Comparison of ENCODE assay signal across 8 cellular contexts in the genomic region with DNA sequence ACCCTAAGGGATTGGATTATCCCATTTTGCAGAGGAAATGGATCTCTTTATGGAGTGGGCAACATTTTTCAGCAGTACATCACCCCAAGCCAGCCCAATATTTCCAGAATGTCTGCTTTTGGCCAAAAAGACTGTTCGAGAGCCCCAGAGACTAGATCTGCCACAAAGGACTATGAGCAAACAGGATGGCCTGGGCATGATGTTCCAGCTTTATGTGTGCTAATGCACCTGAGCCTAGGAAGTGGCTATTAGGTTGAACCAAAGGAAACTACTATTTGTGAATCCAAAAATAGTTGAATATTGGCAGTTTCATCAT. TPM values are rescaled to one million over a fixed set of nuclear protein-coding genes. Genes with fewer than 3 reads are reported as not detected.
DNase-seq lines count a peak whose midpoint lies in the region; ATAC-seq and TF ChIP-seq lines count a peak whose summit lies in the region.

No MANE protein-coding gene starts in this region.

- ATAC-seq in heart right ventricle, result no peak
- ATAC-seq in left cardiac atrium, result no peak
- peak in 1 of 2 donors; percentile 10 for ATAC-seq in naive thymus-derived CD8-positive, alpha-beta T cell
- ATAC-seq in upper lobe of right lung, result no peak
- ATAC-seq in GM18511 (IDR thresholded peaks at IDR 0.05; ENCODE audit: unreplicated experiment), result no peak
- ATAC-seq in HG03571 (IDR thresholded peaks at IDR 0.05; ENCODE audit: unreplicated experiment), result no peak

- POLR2A ChIA-PET in naive thymus-derived CD8-positive, alpha-beta T cell (lab: Charles Lee), result interaction anchor here (0.6 to 4.1 kb wide), 13 partner anchors 13 to 159 kb away, joined by 3 to 37 read pairs (median 4); a partner anchor contains a TSS

- H3K4me3 ChIP-seq in heart right ventricle (peak overlapping the region in 1 of 10 donors; percentile 8), ascending aorta (no peak overlapping the region), upper lobe of right lung (no peak overlapping the region)

- H3K27me3 Mint-ChIP-seq in naive thymus-derived CD8-positive, alpha-beta T cell, result no peaks in the 10 kb centered on the region

- peaks cover 9 to 26% (median 17%) of the 10 kb centered on the region in 4 donors for H3K4me1 Mint-ChIP-seq in naive thymus-derived CD8-positive, alpha-beta T cell

- no peaks in the 10 kb centered on the region for H3K9me3 ChIP-seq in heart right ventricle
- no peaks in the 10 kb centered on the region for H3K9me3 ChIP-seq in ascending aorta
- no peaks in the 10 kb centered on the region for H3K9me3 ChIP-seq in upper lobe of right lung

- no peaks in the 10 kb centered on the region for H3K9me3 Mint-ChIP-seq in naive thymus-derived CD8-positive, alpha-beta T cell

- H3K27me3 ChIP-seq in heart right ventricle, result no peaks in the 10 kb centered on the region
- H3K27me3 ChIP-seq in ascending aorta, result no peaks in the 10 kb centered on the region
- H3K27me3 ChIP-seq in upper lobe of right lung, result no peaks in the 10 kb centered on the region

- no peak for DNase-seq in heart right ventricle
- no peak for DNase-seq in left cardiac atrium
- no peak for DNase-seq in ascending aorta (ENCODE audit: low spot score in 2 of 2)
- DNase-seq in naive thymus-derived CD8-positive, alpha-beta T cell, result no peak
- DNase-seq in upper lobe of right lung, result no peak
- no peak for DNase-seq in NCI-H1694 treated with DMSO at 0.1 percent for 48 hours (lab: John Stamatoyannopoulos, UW)

- peak overlapping the region in 9 of 10 donors; percentile 5 to 91 (median 59) for H3K27ac ChIP-seq in heart right ventricle
- H3K27ac ChIP-seq in ascending aorta, result peak overlapping the region; percentile 48 to 54
- H3K27ac ChIP-seq in upper lobe of right lung, result peak overlapping the region; percentile 48

- no peak overlapping the region for H3K4me3 Mint-ChIP-seq in naive thymus-derived CD8-positive, alpha-beta T cell

- H3K27ac Mint-ChIP-seq in naive thymus-derived CD8-positive, alpha-beta T cell, result peak overlapping the region; percentile 65 to 91 (median 81)

- TF ChIP-seq CTCF in heart right ventricle (IDR thresholded peaks at IDR 0.05), result peak in 1 of 9 donors; percentile 7
- TF ChIP-seq CTCF in ascending aorta (IDR thresholded peaks at IDR 0.05), result no peak
- TF ChIP-seq CTCF in upper lobe of right lung (IDR thresholded peaks at IDR 0.05), result no peak

- 90 to 92% methylated on average over 1 of the region's 1 CpG for WGBS in heart right ventricle, 2 donors

- H3K36me3 ChIP-seq in heart right ventricle (peaks cover 0 to 95% (median 40%) of the 10 kb centered on the region in 9 donors), ascending aorta (peaks cover 66% of the 10 kb centered on the region in 2 donors), upper lobe of right lung (peaks cover 90% of the 10 kb centered on the region)

- H3K36me3 Mint-ChIP-seq in naive thymus-derived CD8-positive, alpha-beta T cell, result peaks cover 0 to 79% (median 7%) of the 10 kb centered on the region in 3 donors

- H3K4me1 ChIP-seq in heart right ventricle (peaks cover 32 to 76% (median 67%) of the 10 kb centered on the region in 9 donors), ascending aorta (peaks cover 8 to 30% of the 10 kb centered on the region in 2 donors), upper lobe of right lung (peaks cover 33% of the 10 kb centered on the region)

- intact Hi-C loops in heart right ventricle (cut with DNase I) (loop anchor here in 9 of 10 donors (1.0 to 10.0 kb wide), 7 partner anchors 26 to 98 kb away; a partner anchor contains a TSS), left cardiac atrium (cut with DNase I) (loop anchor here (2.0 to 10.0 kb wide), 3 partner anchors 30 to 98 kb away; no protein-coding TSS in a partner anchor), ascending aorta (cut with DNase I) (loop anchor here (2.0 to 10.0 kb wide), 3 partner anchors 24 to 356 kb away; a partner anchor contains a TSS), upper lobe of right lung (cut with DNase I) (no loop called here)

RNA-seq across cellular contexts. Expression of a gene that starts 14.8 kb away (rescaled TPM):
- 10 to 100 TPM; 13.9 to 30.8 (median 23.6) TPM for total RNA-seq in heart right ventricle
- 10 to 100 TPM in 1 of 2 donors, 1 to 10 TPM in 1; 6.6 to 15.7 TPM for polyA plus RNA-seq in heart right ventricle
- 10 to 100 TPM; 25.9 to 29.6 TPM for total RNA-seq in left cardiac atrium
- 30.2 TPM for total RNA-seq in ascending aorta
- 10 to 100 TPM; 40.0 to 43.4 TPM for total RNA-seq in naive thymus-derived CD8-positive, alpha-beta T cell
- 10 to 100 TPM; 31.6 to 37.2 (median 37.2) TPM for polyA plus RNA-seq in naive thymus-derived CD8-positive, alpha-beta T cell
- total RNA-seq in upper lobe of right lung, result 22.0 TPM
